Comparison of ENCODE assay signal across 11 cellular contexts in genomic region chr9:89542461-89543021, GRCh38. TPM values are rescaled to one million over a fixed set of nuclear protein-coding genes. Genes with fewer than 3 reads are reported as not detected.
DNase-seq lines count a peak whose midpoint lies in the region; ATAC-seq, FAIRE-seq and TF ChIP-seq lines count a peak whose summit lies in the region.
"Had no signal": no experiment of that assay in that cellular context is flagged by ENCODE, and none has a peak within 500 bp of the region (broad histone marks: within the 10 kb centered on the region; RNA-seq: fewer than 3 reads in every experiment).

No MANE protein-coding gene starts in this region.

- H3K4me1 ChIP-seq in BLaER1 treated with 17β-estradiol and CSF1 and Interleukin-3, amounts not matched to agents 10 nM and 100 nM = peaks cover 18 to 41% (median 35%) of the 10 kb centered on the region in 10 experiments
- H3K4me1 ChIP-seq in tibial nerve = no peaks in the 10 kb centered on the region
- H3K4me1 ChIP-seq in left lung = peaks cover 0 to 1% of the 10 kb centered on the region in 2 donors
- no peaks in the 10 kb centered on the region for H3K4me1 ChIP-seq in pancreas
- H3K4me1 ChIP-seq: thyroid gland had no signal

- no peak for TF ChIP-seq EP300 in tibial nerve (IDR thresholded peaks at IDR 0.05)

- no peaks in the 10 kb centered on the region for H3K36me3 ChIP-seq in BLaER1 treated with 17β-estradiol and CSF1 and Interleukin-3, amounts not matched to agents 10 nM and 100 nM
- H3K36me3 ChIP-seq in tibial nerve (no peaks in the 10 kb centered on the region), left lung (no peaks in the 10 kb centered on the region), pancreas (no peaks in the 10 kb centered on the region)
- H3K36me3 ChIP-seq: thyroid gland had no signal

- peaks cover 23 to 29% (median 27%) of the 10 kb centered on the region in 11 experiments for H3K9me3 ChIP-seq in BLaER1 treated with 17β-estradiol and CSF1 and Interleukin-3, amounts not matched to agents 10 nM and 100 nM (replicated peaks in 1 of 11)
- peaks cover 0 to 21% (median 0%) of the 10 kb centered on the region in 4 donors for H3K9me3 ChIP-seq in tibial nerve
- H3K9me3 ChIP-seq in left lung = peaks cover 0 to 12% of the 10 kb centered on the region in 2 donors
- H3K9me3 ChIP-seq in pancreas = no peaks in the 10 kb centered on the region
- H3K9me3 ChIP-seq: thyroid gland had no signal

- no peak overlapping the region for H3K4me3 ChIP-seq in BLaER1 treated with 17β-estradiol and CSF1 and Interleukin-3, amounts not matched to agents 10 nM and 100 nM
- H3K4me3 ChIP-seq in tibial nerve (no peak overlapping the region), left lung (no peak overlapping the region), pancreas (no peak overlapping the region)
- H3K4me3 ChIP-seq: thyroid gland had no signal

- TF ChIP-seq POLR2A in tibial nerve (IDR thresholded peaks at IDR 0.05) = no peak

- TF ChIP-seq CTCF in tibial nerve (IDR thresholded peaks at IDR 0.05) (no peak), left lung (IDR thresholded peaks at IDR 0.05) (no peak), pancreas (IDR thresholded peaks at IDR 0.05) (no peak)

- peak overlapping the region; percentile 43 to 87 (median 64) for H3K4me2 ChIP-seq in BLaER1 treated with 17β-estradiol and CSF1 and Interleukin-3, amounts not matched to agents 10 nM and 100 nM
- H3K4me2 ChIP-seq: KMS-11 had no signal

- ATAC-seq in left lung (no peak), pancreas (no peak)

- peak overlapping the region in 1 of 11 experiments; percentile 16; a peak in 1 of 22 replicates for H3K9ac ChIP-seq in BLaER1 treated with 17β-estradiol and CSF1 and Interleukin-3, amounts not matched to agents 10 nM and 100 nM
- H3K9ac ChIP-seq: KMS-11 had no signal

- no peak overlapping the region for H3K27ac ChIP-seq in BLaER1 treated with 17β-estradiol and CSF1 and Interleukin-3, amounts not matched to agents 10 nM and 100 nM
- H3K27ac ChIP-seq in tibial nerve (no peak overlapping the region), left lung (no peak overlapping the region), pancreas (no peak overlapping the region)
- H3K27ac ChIP-seq: KMS-11, thyroid gland had no signal

- no peak for FAIRE-seq in pancreas (lab: Jason Lieb, UNC)

- DNase-seq in GM19238 (ENCODE audit: insufficient read length, low spot score) = peak; percentile 35
- DNase-seq in NCI-H1105 treated with DMSO at 0.1 percent for 48 hours (lab: John Stamatoyannopoulos, UW) = peak; percentile 49
- DNase-seq in hypothalamus (lab: John Stamatoyannopoulos, UW) = peak in 36 of 51 donors; percentile 28 to 90 (median 65)
- no peak for DNase-seq in dedifferentiated amniotic fluid mesenchymal stem cell (ENCODE audit: extremely low spot score)
- DNase-seq in tibial nerve (ENCODE audit: low spot score in 2 of 2) = no peak
- DNase-seq in left lung = no peak
- no peak for DNase-seq in pancreas
- DNase-seq: aorta, thyroid gland had no signal

- 40 to 59% methylated on average over 11 of the region's 11 CpGs for WGBS in tibial nerve, 2 donors
- WGBS in pancreas, 2 donors = 73 to 78% methylated on average over 11 of the region's 11 CpGs

- peaks cover 0 to 14% (median 0%) of the 10 kb centered on the region in 11 experiments; a peak in 2 of 22 replicates for H3K27me3 ChIP-seq in BLaER1 treated with 17β-estradiol and CSF1 and Interleukin-3, amounts not matched to agents 10 nM and 100 nM
- no peaks in the 10 kb centered on the region for H3K27me3 ChIP-seq in tibial nerve
- H3K27me3 ChIP-seq in left lung = no peaks in the 10 kb centered on the region
- no peaks in the 10 kb centered on the region for H3K27me3 ChIP-seq in pancreas
- H3K27me3 ChIP-seq: thyroid gland had no signal

- intact Hi-C loops in left lung (cut with DNase I) (no loop called here), pancreas (cut with DNase I) (loop anchor here in 1 of 3 donors (10.0 kb wide), 2 partner anchors 138 to 208 kb away; no protein-coding TSS in a partner anchor)

- H4K20me1 ChIP-seq in BLaER1 treated with 17β-estradiol and CSF1 and Interleukin-3, amounts not matched to agents 10 nM and 100 nM = no peaks in the 10 kb centered on the region

RNA-seq across cellular contexts. Expression of gene SEMA4D, which starts 44.6 kb away (rescaled TPM):
- total RNA-seq in tibial nerve (10 to 100 TPM; 13.4 to 27.3 (median 24.8) TPM), left lung (10 to 100 TPM; 30.2 to 71.9 TPM), pancreas (10 to 100 TPM in 5 of 6 donors, 1 to 10 TPM in 1; 7.1 to 29.7 (median 13.0) TPM)
- 10 to 100 TPM in 1 of 2 donors, 1 to 10 TPM in 1; 7.8 to 10.4 TPM for polyA plus RNA-seq in pancreas

Comparison
In these comparisons a context has a peak if more than half of its experiments do, and no peak if none do; other contexts are left out.
1. DNase-seq: peak in GM19238 (single experiment), NCI-H1105 treated with DMSO at 0.1 percent for 48 hours (single experiment) and hypothalamus (36 of 51); none in dedifferentiated amniotic fluid mesenchymal stem cell (single experiment), tibial nerve (0 of 2), left lung (0 of 2) and pancreas (0 of 6).